In the genomic region with DNA sequence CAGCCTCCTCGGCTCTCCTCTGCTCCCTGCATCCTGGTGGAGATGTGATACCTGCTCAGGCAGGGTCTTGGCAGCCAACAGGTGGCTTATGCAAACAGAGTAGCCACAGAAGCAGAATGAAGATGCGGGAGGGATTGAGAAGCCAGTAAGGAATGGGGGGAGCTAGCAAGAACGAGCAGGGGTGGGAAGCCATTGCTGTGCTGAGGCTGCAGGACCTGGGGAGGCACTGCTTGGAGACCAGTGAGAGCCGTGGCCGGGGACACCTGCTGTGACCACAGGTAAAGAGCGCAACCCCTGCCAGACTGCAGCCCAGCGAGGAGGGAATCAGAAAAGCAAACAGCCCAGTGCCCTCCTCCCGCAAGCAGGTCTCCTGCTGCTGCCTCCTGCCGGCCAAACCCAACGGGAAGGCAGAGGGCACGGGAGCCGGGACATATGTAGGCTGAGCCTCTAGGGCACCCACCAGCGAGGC, we compare ENCODE assay signal across 10 cellular contexts. TPM values are rescaled to one million over a fixed set of nuclear protein-coding genes. Genes with fewer than 3 reads are reported as not detected.
A peak's percentile ranks its signal among the peaks of the same experiment; 100 is the strongest.
DNase-seq lines count a peak whose midpoint lies in the region; ATAC-seq and TF ChIP-seq lines count a peak whose summit lies in the region.
"Had no signal": no experiment of that assay in that cellular context is flagged by ENCODE, and none has a peak within 500 bp of the region (broad histone marks: within the 10 kb centered on the region; RNA-seq: fewer than 3 reads in every experiment).

No MANE protein-coding gene starts in this region.

- POLR2A ChIA-PET in HEK293T (lab: Yijun Ruan, JAX), result no interaction called here

- CTCF ChIA-PET in HEK293T (lab: Yijun Ruan, JAX), result interaction anchor here (0.8 kb wide), 1 partner anchor 830 kb away, joined by 3 read pairs; no protein-coding TSS in a partner anchor

- intact Hi-C loops in left ventricle myocardium superior (cut with micrococcal nuclease) (loop anchor here (5.0 kb wide), 1 partner anchor 833 kb away; no protein-coding TSS in a partner anchor), Right ventricle myocardium superior (cut with DNase I) (no loop called here)

- DNase-seq in CD1c-positive myeloid dendritic cell (ENCODE audit: extremely low spot score) (peak; percentile 14), HEK293T (ENCODE audit: extremely low spot score) (peak; percentile 42), left kidney (ENCODE audit: low read depth, low spot score) (peak; percentile 54), left ventricle myocardium superior (no peak), Right ventricle myocardium superior (no peak)
- DNase-seq in activated T-cell treated with anti-CD3 and anti-CD28 coated beads, Interleukin-2, amount 50 U/mL, for 4 hours, result no peak
- no peak for DNase-seq in effector CD4-positive, alpha-beta T cell

- no peaks in the 10 kb centered on the region for H3K36me3 Mint-ChIP-seq in activated T-cell treated with anti-CD3 and anti-CD28 coated beads, Interleukin-2, amount 50 U/mL, for 4 hours (ENCODE audit: insufficient read depth)

- H3K27me3 Mint-ChIP-seq in activated T-cell treated with anti-CD3 and anti-CD28 coated beads, Interleukin-2, amount 50 U/mL, for 4 hours (ENCODE audit: low read depth), result peaks cover 24% of the 10 kb centered on the region

- no peaks in the 10 kb centered on the region for H3K9me3 Mint-ChIP-seq in activated T-cell treated with anti-CD3 and anti-CD28 coated beads, Interleukin-2, amount 50 U/mL, for 4 hours

- no peak overlapping the region for H3K4me3 Mint-ChIP-seq in activated T-cell treated with anti-CD3 and anti-CD28 coated beads, Interleukin-2, amount 50 U/mL, for 4 hours

- no peaks in the 10 kb centered on the region for H3K4me1 Mint-ChIP-seq in activated T-cell treated with anti-CD3 and anti-CD28 coated beads, Interleukin-2, amount 50 U/mL, for 4 hours (ENCODE audit: low read depth)

- peak; percentile 35 to 50 for ATAC-seq in activated T-cell treated with anti-CD3 and anti-CD28 coated beads, Interleukin-2, amount 50 U/mL, for 4 hours
- ATAC-seq in GM21515 (IDR thresholded peaks at IDR 0.05; ENCODE audit: unreplicated experiment) (no peak), left ventricle myocardium superior (no peak), Right ventricle myocardium superior (ENCODE audit: poor library complexity) (no peak)

TF ChIP-seq in HEK293T, 16 proteins besides CTCF, POLR2A, EP300 and RAD21:
- TF ChIP-seq L3MBTL2 (conservative IDR thresholded peaks at IDR 0.05), result no peak
- no peak for TF ChIP-seq NFRKB (IDR thresholded peaks at IDR 0.05)
- no peak for TF ChIP-seq SP1 (IDR thresholded peaks at IDR 0.05)
- TF ChIP-seq, protein P1, sequence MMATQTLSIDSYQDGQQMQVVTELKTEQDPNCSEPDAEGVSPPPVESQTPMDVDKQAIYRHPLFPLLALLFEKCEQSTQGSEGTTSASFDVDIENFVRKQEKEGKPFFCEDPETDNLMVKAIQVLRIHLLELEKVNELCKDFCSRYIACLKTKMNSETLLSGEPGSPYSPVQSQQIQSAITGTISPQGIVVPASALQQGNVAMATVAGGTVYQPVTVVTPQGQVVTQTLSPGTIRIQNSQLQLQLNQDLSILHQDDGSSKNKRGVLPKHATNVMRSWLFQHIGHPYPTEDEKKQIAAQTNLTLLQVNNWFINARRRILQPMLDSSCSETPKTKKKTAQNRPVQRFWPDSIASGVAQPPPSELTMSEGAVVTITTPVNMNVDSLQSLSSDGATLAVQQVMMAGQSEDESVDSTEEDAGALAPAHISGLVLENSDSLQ (IDR thresholded peaks at IDR 0.05), result no peak
- TF ChIP-seq FOXM1 (IDR thresholded peaks at IDR 0.05; ENCODE audit: borderline replicate concordance), result no peak
- no peak for TF ChIP-seq BHLHE40 (IDR thresholded peaks at IDR 0.05; ENCODE audit: borderline replicate concordance)
- no peak for TF ChIP-seq FOXA1 (IDR thresholded peaks at IDR 0.05)
- TF ChIP-seq TARDBP (IDR thresholded peaks at IDR 0.05), result no peak
- TF ChIP-seq LEF1 (IDR thresholded peaks at IDR 0.05; ENCODE audit: borderline replicate concordance), result no peak
- no peak for TF ChIP-seq ARNT (IDR thresholded peaks at IDR 0.05)
- no peak for TF ChIP-seq CTBP1 (IDR thresholded peaks at IDR 0.05; ENCODE audit: borderline replicate concordance)
- no peak for TF ChIP-seq ZNF384 (IDR thresholded peaks at IDR 0.05)
- TF ChIP-seq SUZ12 (IDR thresholded peaks at IDR 0.05), result no peak
- TF ChIP-seq ELF4 (IDR thresholded peaks at IDR 0.05), result no peak

RNA-seq across cellular contexts. Expression of gene AIPL1, which starts 14.7 kb away (rescaled TPM):
- total RNA-seq in activated T-cell treated with anti-CD3 and anti-CD28 coated beads, Interleukin-2, amount 50 U/mL, for 4 hours, result not detected
- not detected for total RNA-seq in left ventricle myocardium superior
- total RNA-seq in Right ventricle myocardium superior, result not detected
- total RNA-seq: adrenal gland, thoracic aorta had no signal

RNA-seq across cellular contexts. Expression of gene PIMREG, which starts 24.0 kb away (rescaled TPM):
- 1 to 10 TPM in 2 of 3 donors, under 1 TPM in 1; 0.82 to 1.9 (median 1.7) TPM for total RNA-seq in activated T-cell treated with anti-CD3 and anti-CD28 coated beads, Interleukin-2, amount 50 U/mL, for 4 hours
- not detected for total RNA-seq in left ventricle myocardium superior
- 0.59 TPM for total RNA-seq in Right ventricle myocardium superior
- total RNA-seq: thoracic aorta had no signal

Comparison
In these comparisons a context has a peak if more than half of its experiments do, and no peak if none do; other contexts are left out.
1. DNase-seq: peak in CD1c-positive myeloid dendritic cell (single experiment), HEK293T (single experiment) and left kidney (single experiment); none in activated T-cell treated with anti-CD3 and anti-CD28 coated beads, Interleukin-2, amount 50 U/mL, for 4 hours (single experiment), effector CD4-positive, alpha-beta T cell (single experiment), left ventricle myocardium superior (single experiment) and Right ventricle myocardium superior (single experiment).
2. ATAC-seq: peak in activated T-cell treated with anti-CD3 and anti-CD28 coated beads, Interleukin-2, amount 50 U/mL, for 4 hours (2 of 2); none in GM21515 (single experiment), left ventricle myocardium superior (single experiment) and Right ventricle myocardium superior (single experiment).